In the genomic region with DNA sequence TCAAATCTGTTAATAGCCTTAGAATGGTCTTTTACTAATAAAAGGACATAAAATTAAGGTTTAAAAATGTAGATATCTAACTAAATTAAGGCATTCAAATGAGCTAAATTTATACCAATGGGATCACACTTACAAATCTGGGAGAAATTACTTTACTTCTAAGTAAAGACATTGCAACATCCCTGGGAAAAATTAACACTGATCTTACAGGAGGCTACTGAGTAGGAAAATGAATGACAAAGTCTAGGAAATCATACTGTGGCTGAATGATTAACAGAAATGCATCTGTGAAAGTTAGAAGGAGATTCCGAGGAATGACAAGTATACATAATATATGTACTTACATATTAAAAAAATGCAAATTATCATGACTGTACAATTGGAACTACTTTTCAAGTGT, we compare ENCODE assay signal across 26 cellular contexts.
"Had no signal": no experiment of that assay in that cellular context is flagged by ENCODE, and none has a peak within 500 bp of the region (broad histone marks: within the 10 kb centered on the region; RNA-seq: fewer than 3 reads in every experiment).

No MANE protein-coding gene starts in this region.

- H3K36me3 Mint-ChIP-seq: naive B cell; stimulated activated memory B cell treated with anti-CD40 and anti-IgM and Interleukin-4, amounts not matched to agents 10 μg/mL and 1 μg/mL and 100 μg/mL, for 72 hours had no signal

- H3K4me3 ChIP-seq: dorsolateral prefrontal cortex, gastroesophageal sphincter, heart left ventricle, hepatocyte, lower lobe of right lung, ovary, skin epidermis, spleen, thoracic aorta, tibial nerve, upper lobe of left lung had no signal

- H2AFZ ChIP-seq: hepatocyte had no signal

- H3K4me2 ChIP-seq: hepatocyte had no signal

- H3K4me1 ChIP-seq: lower lobe of right lung, spleen, tibial nerve, upper lobe of left lung had no signal

- H3K9me3 ChIP-seq: gastroesophageal sphincter, lower lobe of right lung, ovary, thoracic aorta, tibial nerve, upper lobe of left lung had no signal

- DNase-seq: central memory CD4-positive, alpha-beta T cell; dorsolateral prefrontal cortex; effector CD4-positive, alpha-beta T cell; foreskin fibroblast; heart left ventricle; left colon; left ventricle myocardium superior; lower lobe of right lung; naive B cell; nephron progenitor cell; nucleus accumbens; ovary; posterior cingulate gyrus; spleen; stimulated activated CD4-positive, alpha-beta T cell treated with anti-CD3 and anti-CD28 coated beads, Interleukin-4, amount 100 ng/mL, for 4 hours; upper lobe of left lung had no signal

- H3K79me2 ChIP-seq: hepatocyte had no signal

- H3K27ac Mint-ChIP-seq: nephron progenitor cell; stimulated activated memory B cell treated with anti-CD40 and anti-IgM and Interleukin-4, amounts not matched to agents 10 μg/mL and 1 μg/mL and 100 μg/mL, for 72 hours; stimulated activated naive CD8-positive, alpha-beta T cell treated with anti-CD3 and anti-CD28 coated beads, Interleukin-15, Interleukin-2, amounts not matched to agents 100 ng/mL and 50 ng/mL, for 24 hours had no signal

- H3K27ac ChIP-seq: dorsolateral prefrontal cortex, gastroesophageal sphincter, hepatocyte, lower lobe of right lung, ovary, skin epidermis, spleen, thoracic aorta, tibial nerve, upper lobe of left lung had no signal

- H3K27me3 Mint-ChIP-seq: naive B cell; stimulated activated memory B cell treated with anti-CD40 and anti-IgM and Interleukin-4, amounts not matched to agents 10 μg/mL and 1 μg/mL and 100 μg/mL, for 72 hours; stimulated activated naive CD8-positive, alpha-beta T cell treated with anti-CD3 and anti-CD28 coated beads, Interleukin-15, Interleukin-2, amounts not matched to agents 100 ng/mL and 50 ng/mL, for 24 hours had no signal

- ATAC-seq: esophagus mucosa; gastroesophageal sphincter; heart left ventricle; left colon; left ventricle myocardium superior; lower lobe of right lung; sciatic nerve; stimulated activated memory B cell treated with anti-CD40 and anti-IgM and Interleukin-4, amounts not matched to agents 10 μg/mL and 1 μg/mL and 100 μg/mL, for 72 hours had no signal

- H3K9me3 Mint-ChIP-seq: stimulated activated naive CD8-positive, alpha-beta T cell treated with anti-CD3 and anti-CD28 coated beads, Interleukin-15, Interleukin-2, amounts not matched to agents 100 ng/mL and 50 ng/mL, for 24 hours had no signal

- H3K36me3 ChIP-seq: gastroesophageal sphincter, heart left ventricle, lower lobe of right lung, ovary, spleen, thoracic aorta, upper lobe of left lung had no signal

- H3K4me1 Mint-ChIP-seq: naive B cell; nephron progenitor cell; stimulated activated memory B cell treated with anti-CD40 and anti-IgM and Interleukin-4, amounts not matched to agents 10 μg/mL and 1 μg/mL and 100 μg/mL, for 72 hours had no signal

- FAIRE-seq: colon had no signal

- H3K27me3 ChIP-seq: dorsolateral prefrontal cortex, gastroesophageal sphincter, heart left ventricle, hepatocyte, ovary, spleen, tibial nerve, upper lobe of left lung had no signal

- H3K4me3 Mint-ChIP-seq: naive B cell; nephron progenitor cell; stimulated activated memory B cell treated with anti-CD40 and anti-IgM and Interleukin-4, amounts not matched to agents 10 μg/mL and 1 μg/mL and 100 μg/mL, for 72 hours; stimulated activated naive CD8-positive, alpha-beta T cell treated with anti-CD3 and anti-CD28 coated beads, Interleukin-15, Interleukin-2, amounts not matched to agents 100 ng/mL and 50 ng/mL, for 24 hours had no signal
